In the genomic region with DNA sequence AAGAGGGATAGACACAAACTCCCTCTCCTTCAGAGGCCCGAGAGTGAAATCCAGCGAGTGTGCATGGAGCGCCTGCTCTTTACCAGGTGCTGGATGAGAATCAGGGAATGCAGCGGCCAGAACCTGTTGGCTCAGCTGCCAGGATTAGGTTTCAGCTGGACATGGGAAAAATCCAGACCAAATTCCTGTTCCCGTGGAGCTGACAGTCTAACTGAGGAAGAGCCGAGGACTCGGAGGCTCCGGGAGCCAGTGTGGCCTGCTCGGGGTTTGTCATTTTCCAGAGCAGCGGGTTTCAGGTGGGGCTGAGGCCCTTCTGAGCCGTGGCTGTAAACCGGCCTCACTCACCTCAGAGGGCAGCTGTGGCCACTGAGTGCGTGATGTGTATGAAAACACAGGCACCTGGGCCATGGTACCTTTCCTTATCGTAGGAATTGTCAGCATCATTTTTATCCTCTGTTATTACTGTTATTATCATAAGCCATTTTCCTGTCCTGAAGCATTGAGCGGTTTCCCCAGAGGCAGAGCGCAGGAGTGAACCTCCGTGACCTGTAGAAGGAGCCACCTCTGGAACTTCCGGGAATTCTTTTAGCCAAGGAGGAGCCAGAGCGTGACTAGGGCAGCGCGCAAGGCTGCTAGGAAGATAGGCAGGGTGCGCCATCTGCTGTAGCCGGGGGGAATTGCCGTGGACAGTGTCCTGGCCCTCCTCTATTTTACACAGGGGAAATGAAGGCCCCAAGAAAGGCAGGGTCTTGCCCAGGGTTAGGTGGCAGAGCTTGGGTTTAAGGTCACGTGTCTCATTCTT, we compare ENCODE assay signal across 1 cellular context.
A peak's percentile ranks its signal among the peaks of the same experiment; 100 is the strongest.
TF ChIP-seq lines count a peak whose summit lies in the region.

No MANE protein-coding gene starts in this region.

TF ChIP-seq in HepG2, 621 proteins besides CTCF, POLR2A, EP300 and RAD21 (continued from another document and continues in another):
- TF ChIP-seq TAF15 (IDR thresholded peaks at IDR 0.05; ENCODE audit: low read depth, low read length, poor library complexity, severe bottlenecking) (no peak), MED8 (CRISPR knock-in tag; IDR thresholded peaks at IDR 0.05; ENCODE audit: insufficient replicate concordance) (no peak), ZNF746 (CRISPR knock-in tag; IDR thresholded peaks at IDR 0.05) (0 out of 2 replicates have a peak, but pooled peaks have one; percentile 40), NFIC (IDR thresholded peaks at IDR 0.05; ENCODE audit: low read length) (no peak), SSRP1 (CRISPR knock-in tag; IDR thresholded peaks at IDR 0.05) (peak; percentile 84), ZNF253 (CRISPR knock-in tag; IDR thresholded peaks at IDR 0.05; ENCODE audit: borderline replicate concordance) (no peak), KLF9 (CRISPR knock-in tag; IDR thresholded peaks at IDR 0.05; ENCODE audit: low read depth) (no peak; the same call in 1 of the 2 replicates), ZNF292 (CRISPR knock-in tag; IDR thresholded peaks at IDR 0.05; ENCODE audit: borderline replicate concordance, low read depth) (peak; percentile 69; the same call in 1 of the 2 replicates), ESRRA (CRISPR knock-in tag; IDR thresholded peaks at IDR 0.05; ENCODE audit: low read depth) (peak; percentile 39; the same call in 1 of the 2 replicates), MIER2 (CRISPR knock-in tag; IDR thresholded peaks at IDR 0.05) (peak; percentile 42; the same call in 1 of the 2 replicates), SATB2 (CRISPR knock-in tag; IDR thresholded peaks at IDR 0.05) (peak; percentile 76; the same call in 1 of the 2 replicates), ZNF235 (CRISPR knock-in tag; IDR thresholded peaks at IDR 0.05; ENCODE audit: borderline replicate concordance) (0 out of 2 replicates have a peak, but pooled peaks have one; percentile 15), ZNF629 (CRISPR knock-in tag; conservative IDR thresholded peaks at IDR 0.05) (0 out of 2 replicates have a peak, but pooled peaks have one; percentile 18), HNF4G (IDR thresholded peaks at IDR 0.05; ENCODE audit: borderline replicate concordance, low read depth, low read length) (no peak; the same call in 1 of the 2 replicates), HNF4G (CRISPR knock-in tag; IDR thresholded peaks at IDR 0.05; ENCODE audit: borderline replicate concordance, low read depth) (no peak), MXI1 (IDR thresholded peaks at IDR 0.05; ENCODE audit: borderline replicate concordance, low read depth, low read length) (peak; percentile 90; the same call in 1 of the 3 replicates), CAMTA2 (CRISPR knock-in tag; IDR thresholded peaks at IDR 0.05; ENCODE audit: borderline replicate concordance) (peak; percentile 29; the same call in 1 of the 2 replicates), KLF11 (CRISPR knock-in tag; IDR thresholded peaks at IDR 0.05) (peak; percentile 72; the same call in 1 of the 2 replicates), GABPA (IDR thresholded peaks at IDR 0.05; ENCODE audit: low read depth, low read length) (no peak), GABPA (CRISPR knock-in tag; IDR thresholded peaks at IDR 0.05; ENCODE audit: low read depth) (peak; percentile 90), ZNF33A (CRISPR knock-in tag; IDR thresholded peaks at IDR 0.05; ENCODE audit: borderline replicate concordance) (0 out of 2 replicates have a peak, but pooled peaks have one; percentile 71), ZNF841 (CRISPR knock-in tag; IDR thresholded peaks at IDR 0.05; ENCODE audit: borderline replicate concordance) (no peak), HIVEP1 (CRISPR knock-in tag; IDR thresholded peaks at IDR 0.05) (0 out of 2 replicates have a peak, but pooled peaks have one; percentile 62), PCBP2 (optimal IDR thresholded peaks at IDR 0.05; ENCODE audit: low read depth, low read length, poor library complexity, severe bottlenecking) (no peak), ZNF451 (CRISPR knock-in tag; IDR thresholded peaks at IDR 0.05) (no peak; the same call in 1 of the 2 replicates)
- TF ChIP-seq, protein P1, sequence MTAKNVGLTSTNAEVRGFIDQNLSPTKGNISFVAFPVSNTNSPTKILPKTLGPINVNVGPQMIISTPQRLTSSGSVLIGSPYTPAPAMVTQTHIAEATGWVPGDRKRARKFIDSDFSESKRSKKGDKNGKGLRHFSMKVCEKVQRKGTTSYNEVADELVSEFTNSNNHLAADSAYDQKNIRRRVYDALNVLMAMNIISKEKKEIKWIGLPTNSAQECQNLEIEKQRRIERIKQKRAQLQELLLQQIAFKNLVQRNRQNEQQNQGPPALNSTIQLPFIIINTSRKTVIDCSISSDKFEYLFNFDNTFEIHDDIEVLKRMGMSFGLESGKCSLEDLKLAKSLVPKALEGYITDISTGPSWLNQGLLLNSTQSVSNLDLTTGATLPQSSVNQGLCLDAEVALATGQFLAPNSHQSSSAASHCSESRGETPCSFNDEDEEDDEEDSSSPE (CRISPR knock-in tag; IDR thresholded peaks at IDR 0.05) = peak; percentile 66
- TF ChIP-seq, protein P2, sequence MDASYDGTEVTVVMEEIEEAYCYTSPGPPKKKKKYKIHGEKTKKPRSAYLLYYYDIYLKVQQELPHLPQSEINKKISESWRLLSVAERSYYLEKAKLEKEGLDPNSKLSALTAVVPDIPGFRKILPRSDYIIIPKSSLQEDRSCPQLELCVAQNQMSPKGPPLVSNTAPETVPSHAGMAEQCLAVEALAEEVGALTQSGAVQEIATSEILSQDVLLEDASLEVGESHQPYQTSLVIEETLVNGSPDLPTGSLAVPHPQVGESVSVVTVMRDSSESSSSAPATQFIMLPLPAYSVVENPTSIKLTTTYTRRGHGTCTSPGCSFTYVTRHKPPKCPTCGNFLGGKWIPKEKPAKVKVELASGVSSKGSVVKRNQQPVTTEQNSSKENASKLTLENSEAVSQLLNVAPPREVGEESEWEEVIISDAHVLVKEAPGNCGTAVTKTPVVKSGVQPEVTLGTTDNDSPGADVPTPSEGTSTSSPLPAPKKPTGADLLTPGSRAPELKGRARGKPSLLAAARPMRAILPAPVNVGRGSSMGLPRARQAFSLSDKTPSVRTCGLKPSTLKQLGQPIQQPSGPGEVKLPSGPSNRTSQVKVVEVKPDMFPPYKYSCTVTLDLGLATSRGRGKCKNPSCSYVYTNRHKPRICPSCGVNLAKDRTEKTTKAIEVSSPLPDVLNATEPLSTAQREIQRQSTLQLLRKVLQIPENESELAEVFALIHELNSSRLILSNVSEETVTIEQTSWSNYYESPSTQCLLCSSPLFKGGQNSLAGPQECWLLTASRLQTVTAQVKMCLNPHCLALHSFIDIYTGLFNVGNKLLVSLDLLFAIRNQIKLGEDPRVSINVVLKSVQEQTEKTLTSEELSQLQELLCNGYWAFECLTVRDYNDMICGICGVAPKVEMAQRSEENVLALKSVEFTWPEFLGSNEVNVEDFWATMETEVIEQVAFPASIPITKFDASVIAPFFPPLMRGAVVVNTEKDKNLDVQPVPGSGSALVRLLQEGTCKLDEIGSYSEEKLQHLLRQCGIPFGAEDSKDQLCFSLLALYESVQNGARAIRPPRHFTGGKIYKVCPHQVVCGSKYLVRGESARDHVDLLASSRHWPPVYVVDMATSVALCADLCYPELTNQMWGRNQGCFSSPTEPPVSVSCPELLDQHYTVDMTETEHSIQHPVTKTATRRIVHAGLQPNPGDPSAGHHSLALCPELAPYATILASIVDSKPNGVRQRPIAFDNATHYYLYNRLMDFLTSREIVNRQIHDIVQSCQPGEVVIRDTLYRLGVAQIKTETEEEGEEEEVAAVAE (CRISPR knock-in tag; IDR thresholded peaks at IDR 0.05; ENCODE audit: borderline replicate concordance) = peak; percentile 57; the same call in 1 of the 2 replicates
- TF ChIP-seq, protein P3, sequence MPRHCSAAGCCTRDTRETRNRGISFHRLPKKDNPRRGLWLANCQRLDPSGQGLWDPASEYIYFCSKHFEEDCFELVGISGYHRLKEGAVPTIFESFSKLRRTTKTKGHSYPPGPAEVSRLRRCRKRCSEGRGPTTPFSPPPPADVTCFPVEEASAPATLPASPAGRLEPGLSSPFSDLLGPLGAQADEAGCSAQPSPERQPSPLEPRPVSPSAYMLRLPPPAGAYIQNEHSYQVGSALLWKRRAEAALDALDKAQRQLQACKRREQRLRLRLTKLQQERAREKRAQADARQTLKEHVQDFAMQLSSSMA (CRISPR knock-in tag; IDR thresholded peaks at IDR 0.05) = peak; percentile 84; the same call in 1 of the 2 replicates
- TF ChIP-seq, protein P4, sequence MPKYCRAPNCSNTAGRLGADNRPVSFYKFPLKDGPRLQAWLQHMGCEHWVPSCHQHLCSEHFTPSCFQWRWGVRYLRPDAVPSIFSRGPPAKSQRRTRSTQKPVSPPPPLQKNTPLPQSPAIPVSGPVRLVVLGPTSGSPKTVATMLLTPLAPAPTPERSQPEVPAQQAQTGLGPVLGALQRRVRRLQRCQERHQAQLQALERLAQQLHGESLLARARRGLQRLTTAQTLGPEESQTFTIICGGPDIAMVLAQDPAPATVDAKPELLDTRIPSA (CRISPR knock-in tag; IDR thresholded peaks at IDR 0.05; ENCODE audit: borderline replicate concordance) = no peak
- TF ChIP-seq, protein P5, sequence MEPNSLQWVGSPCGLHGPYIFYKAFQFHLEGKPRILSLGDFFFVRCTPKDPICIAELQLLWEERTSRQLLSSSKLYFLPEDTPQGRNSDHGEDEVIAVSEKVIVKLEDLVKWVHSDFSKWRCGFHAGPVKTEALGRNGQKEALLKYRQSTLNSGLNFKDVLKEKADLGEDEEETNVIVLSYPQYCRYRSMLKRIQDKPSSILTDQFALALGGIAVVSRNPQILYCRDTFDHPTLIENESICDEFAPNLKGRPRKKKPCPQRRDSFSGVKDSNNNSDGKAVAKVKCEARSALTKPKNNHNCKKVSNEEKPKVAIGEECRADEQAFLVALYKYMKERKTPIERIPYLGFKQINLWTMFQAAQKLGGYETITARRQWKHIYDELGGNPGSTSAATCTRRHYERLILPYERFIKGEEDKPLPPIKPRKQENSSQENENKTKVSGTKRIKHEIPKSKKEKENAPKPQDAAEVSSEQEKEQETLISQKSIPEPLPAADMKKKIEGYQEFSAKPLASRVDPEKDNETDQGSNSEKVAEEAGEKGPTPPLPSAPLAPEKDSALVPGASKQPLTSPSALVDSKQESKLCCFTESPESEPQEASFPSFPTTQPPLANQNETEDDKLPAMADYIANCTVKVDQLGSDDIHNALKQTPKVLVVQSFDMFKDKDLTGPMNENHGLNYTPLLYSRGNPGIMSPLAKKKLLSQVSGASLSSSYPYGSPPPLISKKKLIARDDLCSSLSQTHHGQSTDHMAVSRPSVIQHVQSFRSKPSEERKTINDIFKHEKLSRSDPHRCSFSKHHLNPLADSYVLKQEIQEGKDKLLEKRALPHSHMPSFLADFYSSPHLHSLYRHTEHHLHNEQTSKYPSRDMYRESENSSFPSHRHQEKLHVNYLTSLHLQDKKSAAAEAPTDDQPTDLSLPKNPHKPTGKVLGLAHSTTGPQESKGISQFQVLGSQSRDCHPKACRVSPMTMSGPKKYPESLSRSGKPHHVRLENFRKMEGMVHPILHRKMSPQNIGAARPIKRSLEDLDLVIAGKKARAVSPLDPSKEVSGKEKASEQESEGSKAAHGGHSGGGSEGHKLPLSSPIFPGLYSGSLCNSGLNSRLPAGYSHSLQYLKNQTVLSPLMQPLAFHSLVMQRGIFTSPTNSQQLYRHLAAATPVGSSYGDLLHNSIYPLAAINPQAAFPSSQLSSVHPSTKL (CRISPR knock-in tag; IDR thresholded peaks at IDR 0.05) = peak; percentile 86
- TF ChIP-seq, protein P6, sequence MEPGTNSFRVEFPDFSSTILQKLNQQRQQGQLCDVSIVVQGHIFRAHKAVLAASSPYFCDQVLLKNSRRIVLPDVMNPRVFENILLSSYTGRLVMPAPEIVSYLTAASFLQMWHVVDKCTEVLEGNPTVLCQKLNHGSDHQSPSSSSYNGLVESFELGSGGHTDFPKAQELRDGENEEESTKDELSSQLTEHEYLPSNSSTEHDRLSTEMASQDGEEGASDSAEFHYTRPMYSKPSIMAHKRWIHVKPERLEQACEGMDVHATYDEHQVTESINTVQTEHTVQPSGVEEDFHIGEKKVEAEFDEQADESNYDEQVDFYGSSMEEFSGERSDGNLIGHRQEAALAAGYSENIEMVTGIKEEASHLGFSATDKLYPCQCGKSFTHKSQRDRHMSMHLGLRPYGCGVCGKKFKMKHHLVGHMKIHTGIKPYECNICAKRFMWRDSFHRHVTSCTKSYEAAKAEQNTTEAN (CRISPR knock-in tag; conservative IDR thresholded peaks at IDR 0.05) = 0 out of 2 replicates have a peak, but pooled peaks have one; percentile 53
- TF ChIP-seq, protein P7, sequence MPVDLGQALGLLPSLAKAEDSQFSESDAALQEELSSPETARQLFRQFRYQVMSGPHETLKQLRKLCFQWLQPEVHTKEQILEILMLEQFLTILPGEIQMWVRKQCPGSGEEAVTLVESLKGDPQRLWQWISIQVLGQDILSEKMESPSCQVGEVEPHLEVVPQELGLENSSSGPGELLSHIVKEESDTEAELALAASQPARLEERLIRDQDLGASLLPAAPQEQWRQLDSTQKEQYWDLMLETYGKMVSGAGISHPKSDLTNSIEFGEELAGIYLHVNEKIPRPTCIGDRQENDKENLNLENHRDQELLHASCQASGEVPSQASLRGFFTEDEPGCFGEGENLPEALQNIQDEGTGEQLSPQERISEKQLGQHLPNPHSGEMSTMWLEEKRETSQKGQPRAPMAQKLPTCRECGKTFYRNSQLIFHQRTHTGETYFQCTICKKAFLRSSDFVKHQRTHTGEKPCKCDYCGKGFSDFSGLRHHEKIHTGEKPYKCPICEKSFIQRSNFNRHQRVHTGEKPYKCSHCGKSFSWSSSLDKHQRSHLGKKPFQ (CRISPR knock-in tag; IDR thresholded peaks at IDR 0.05; ENCODE audit: insufficient replicate concordance) = peak; percentile 70
- TF ChIP-seq, protein P8, sequence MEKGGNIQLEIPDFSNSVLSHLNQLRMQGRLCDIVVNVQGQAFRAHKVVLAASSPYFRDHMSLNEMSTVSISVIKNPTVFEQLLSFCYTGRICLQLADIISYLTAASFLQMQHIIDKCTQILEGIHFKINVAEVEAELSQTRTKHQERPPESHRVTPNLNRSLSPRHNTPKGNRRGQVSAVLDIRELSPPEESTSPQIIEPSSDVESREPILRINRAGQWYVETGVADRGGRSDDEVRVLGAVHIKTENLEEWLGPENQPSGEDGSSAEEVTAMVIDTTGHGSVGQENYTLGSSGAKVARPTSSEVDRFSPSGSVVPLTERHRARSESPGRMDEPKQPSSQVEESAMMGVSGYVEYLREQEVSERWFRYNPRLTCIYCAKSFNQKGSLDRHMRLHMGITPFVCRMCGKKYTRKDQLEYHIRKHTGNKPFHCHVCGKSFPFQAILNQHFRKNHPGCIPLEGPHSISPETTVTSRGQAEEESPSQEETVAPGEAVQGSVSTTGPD (CRISPR knock-in tag; IDR thresholded peaks at IDR 0.05) = no peak
- TF ChIP-seq, protein P9, sequence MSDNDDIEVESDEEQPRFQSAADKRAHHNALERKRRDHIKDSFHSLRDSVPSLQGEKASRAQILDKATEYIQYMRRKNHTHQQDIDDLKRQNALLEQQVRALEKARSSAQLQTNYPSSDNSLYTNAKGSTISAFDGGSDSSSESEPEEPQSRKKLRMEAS (IDR thresholded peaks at IDR 0.05) = peak; percentile 79; the same call in 1 of the 2 replicates
- TF ChIP-seq, protein P10, sequence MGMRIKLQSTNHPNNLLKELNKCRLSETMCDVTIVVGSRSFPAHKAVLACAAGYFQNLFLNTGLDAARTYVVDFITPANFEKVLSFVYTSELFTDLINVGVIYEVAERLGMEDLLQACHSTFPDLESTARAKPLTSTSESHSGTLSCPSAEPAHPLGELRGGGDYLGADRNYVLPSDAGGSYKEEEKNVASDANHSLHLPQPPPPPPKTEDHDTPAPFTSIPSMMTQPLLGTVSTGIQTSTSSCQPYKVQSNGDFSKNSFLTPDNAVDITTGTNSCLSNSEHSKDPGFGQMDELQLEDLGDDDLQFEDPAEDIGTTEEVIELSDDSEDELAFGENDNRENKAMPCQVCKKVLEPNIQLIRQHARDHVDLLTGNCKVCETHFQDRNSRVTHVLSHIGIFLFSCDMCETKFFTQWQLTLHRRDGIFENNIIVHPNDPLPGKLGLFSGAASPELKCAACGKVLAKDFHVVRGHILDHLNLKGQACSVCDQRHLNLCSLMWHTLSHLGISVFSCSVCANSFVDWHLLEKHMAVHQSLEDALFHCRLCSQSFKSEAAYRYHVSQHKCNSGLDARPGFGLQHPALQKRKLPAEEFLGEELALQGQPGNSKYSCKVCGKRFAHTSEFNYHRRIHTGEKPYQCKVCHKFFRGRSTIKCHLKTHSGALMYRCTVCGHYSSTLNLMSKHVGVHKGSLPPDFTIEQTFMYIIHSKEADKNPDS (CRISPR knock-in tag; IDR thresholded peaks at IDR 0.05) = peak; percentile 60; the same call in 1 of the 2 replicates
